In genomic region chr13:74027161-74027779, GRCh38 we compare ENCODE assay signal across 2 cellular contexts.
TF ChIP-seq lines count a peak whose summit lies in the region.

No MANE protein-coding gene starts in this region.

TF ChIP-seq in HEK293, 187 proteins besides CTCF, POLR2A, EP300 and RAD21 (continued from another document):
- no peak for TF ChIP-seq PRDM10 (tag by site-specific recombination; IDR thresholded peaks at IDR 0.05)
- TF ChIP-seq ZNF571 (tag by site-specific recombination; IDR thresholded peaks at IDR 0.05): no peak
- no peak for TF ChIP-seq KLF7 (tag by site-specific recombination; IDR thresholded peaks at IDR 0.05; ENCODE audit: borderline replicate concordance)
- no peak for TF ChIP-seq GFI1B (tag by site-specific recombination; IDR thresholded peaks at IDR 0.05)
- no peak for TF ChIP-seq ZNF707 (tag by site-specific recombination; IDR thresholded peaks at IDR 0.05)
- TF ChIP-seq PRDM4 (tag by site-specific recombination; IDR thresholded peaks at IDR 0.05): peak; percentile 49; the same call in 1 of the 2 replicates

TF ChIP-seq in HepG2, 621 proteins besides CTCF, POLR2A, EP300 and RAD21 (continued from another document):
- TF ChIP-seq, protein P1, sequence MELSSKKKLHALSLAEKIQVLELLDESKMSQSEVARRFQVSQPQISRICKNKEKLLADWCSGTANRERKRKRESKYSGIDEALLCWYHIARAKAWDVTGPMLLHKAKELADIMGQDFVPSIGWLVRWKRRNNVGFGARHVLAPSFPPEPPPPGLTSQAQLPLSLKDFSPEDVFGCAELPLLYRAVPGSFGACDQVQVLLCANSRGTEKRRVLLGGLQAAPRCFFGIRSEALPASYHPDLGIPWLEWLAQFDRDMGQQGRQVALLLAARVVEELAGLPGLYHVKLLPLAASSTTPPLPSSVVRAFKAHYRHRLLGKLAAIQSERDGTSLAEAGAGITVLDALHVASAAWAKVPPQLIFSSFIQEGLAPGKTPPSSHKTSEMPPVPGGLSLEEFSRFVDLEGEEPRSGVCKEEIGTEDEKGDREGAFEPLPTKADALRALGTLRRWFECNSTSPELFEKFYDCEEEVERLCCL (CRISPR knock-in tag; IDR thresholded peaks at IDR 0.05; ENCODE audit: borderline replicate concordance): no peak
- no peak for TF ChIP-seq MLLT10 (CRISPR knock-in tag; IDR thresholded peaks at IDR 0.05)
- TF ChIP-seq ZBTB42 (CRISPR knock-in tag; IDR thresholded peaks at IDR 0.05): no peak
- TF ChIP-seq, protein P2, sequence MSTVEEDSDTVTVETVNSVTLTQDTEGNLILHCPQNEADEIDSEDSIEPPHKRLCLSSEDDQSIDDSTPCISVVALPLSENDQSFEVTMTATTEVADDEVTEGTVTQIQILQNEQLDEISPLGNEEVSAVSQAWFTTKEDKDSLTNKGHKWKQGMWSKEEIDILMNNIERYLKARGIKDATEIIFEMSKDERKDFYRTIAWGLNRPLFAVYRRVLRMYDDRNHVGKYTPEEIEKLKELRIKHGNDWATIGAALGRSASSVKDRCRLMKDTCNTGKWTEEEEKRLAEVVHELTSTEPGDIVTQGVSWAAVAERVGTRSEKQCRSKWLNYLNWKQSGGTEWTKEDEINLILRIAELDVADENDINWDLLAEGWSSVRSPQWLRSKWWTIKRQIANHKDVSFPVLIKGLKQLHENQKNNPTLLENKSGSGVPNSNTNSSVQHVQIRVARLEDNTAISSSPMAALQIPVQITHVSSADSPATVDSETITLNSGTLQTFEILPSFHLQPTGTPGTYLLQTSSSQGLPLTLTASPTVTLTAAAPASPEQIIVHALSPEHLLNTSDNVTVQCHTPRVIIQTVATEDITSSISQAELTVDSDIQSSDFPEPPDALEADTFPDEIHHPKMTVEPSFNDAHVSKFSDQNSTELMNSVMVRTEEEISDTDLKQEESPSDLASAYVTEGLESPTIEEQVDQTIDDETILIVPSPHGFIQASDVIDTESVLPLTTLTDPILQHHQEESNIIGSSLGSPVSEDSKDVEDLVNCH (CRISPR knock-in tag; IDR thresholded peaks at IDR 0.05): no peak
- TF ChIP-seq, protein P3, sequence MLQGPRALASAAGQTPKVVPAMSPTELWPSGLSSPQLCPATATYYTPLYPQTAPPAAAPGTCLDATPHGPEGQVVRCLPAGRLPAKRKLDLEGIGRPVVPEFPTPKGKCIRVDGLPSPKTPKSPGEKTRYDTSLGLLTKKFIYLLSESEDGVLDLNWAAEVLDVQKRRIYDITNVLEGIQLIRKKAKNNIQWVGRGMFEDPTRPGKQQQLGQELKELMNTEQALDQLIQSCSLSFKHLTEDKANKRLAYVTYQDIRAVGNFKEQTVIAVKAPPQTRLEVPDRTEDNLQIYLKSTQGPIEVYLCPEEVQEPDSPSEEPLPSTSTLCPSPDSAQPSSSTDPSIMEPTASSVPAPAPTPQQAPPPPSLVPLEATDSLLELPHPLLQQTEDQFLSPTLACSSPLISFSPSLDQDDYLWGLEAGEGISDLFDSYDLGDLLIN (CRISPR knock-in tag; IDR thresholded peaks at IDR 0.05; ENCODE audit: borderline replicate concordance): no peak
- TF ChIP-seq, protein P4, sequence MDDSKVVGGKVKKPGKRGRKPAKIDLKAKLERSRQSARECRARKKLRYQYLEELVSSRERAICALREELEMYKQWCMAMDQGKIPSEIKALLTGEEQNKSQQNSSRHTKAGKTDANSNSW (CRISPR knock-in tag; IDR thresholded peaks at IDR 0.05; ENCODE audit: borderline replicate concordance): no peak
- no peak for TF ChIP-seq NR2F6 (IDR thresholded peaks at IDR 0.05)
- no peak for TF ChIP-seq NR2F6 (CRISPR knock-in tag; IDR thresholded peaks at IDR 0.05)
- TF ChIP-seq RCOR2 (CRISPR knock-in tag; IDR thresholded peaks at IDR 0.05): no peak
- no peak for TF ChIP-seq ZNF234 (CRISPR knock-in tag; conservative IDR thresholded peaks at IDR 0.05)
- no peak for TF ChIP-seq ZNF225 (CRISPR knock-in tag; IDR thresholded peaks at IDR 0.05)
- TF ChIP-seq PHB2 (IDR thresholded peaks at IDR 0.05; ENCODE audit: partially characterized antibody): no peak
- TF ChIP-seq ATF4 (CRISPR knock-in tag; IDR thresholded peaks at IDR 0.05): no peak
- no peak for TF ChIP-seq SMC3 (IDR thresholded peaks at IDR 0.05; ENCODE audit: low read length)
- no peak for TF ChIP-seq ZBTB7B (CRISPR knock-in tag; IDR thresholded peaks at IDR 0.05)
- TF ChIP-seq SSRP1 (CRISPR knock-in tag; IDR thresholded peaks at IDR 0.05): no peak
- TF ChIP-seq KMT2A (CRISPR knock-in tag; IDR thresholded peaks at IDR 0.05): no peak
